Comparison of ENCODE assay signal across 10 cellular contexts in genomic region chr9:70574222-70574837, GRCh38.
DNase-seq lines count a peak whose midpoint lies in the region; ATAC-seq, FAIRE-seq and TF ChIP-seq lines count a peak whose summit lies in the region.
"Had no signal": no experiment of that assay in that cellular context is flagged by ENCODE, and none has a peak within 500 bp of the region (broad histone marks: within the 10 kb centered on the region; RNA-seq: fewer than 3 reads in every experiment).

No MANE protein-coding gene starts in this region.

- ATAC-seq in esophagus mucosa: no peak
- no peak for ATAC-seq in HG02623 (IDR thresholded peaks at IDR 0.05; ENCODE audit: unreplicated experiment)

- DNase-seq in M059J (ENCODE audit: low read depth) (peak; percentile 59), cardiac fibroblast (ENCODE audit: low read depth in 2 of 2) (peak; percentile 71 to 83), skeletal muscle cell (ENCODE audit: low read depth) (peak; percentile 78), NCI-H446 treated with DMSO at 0.1 percent for 48 hours (lab: John Stamatoyannopoulos, UW) (no peak), MV-4-11 (lab: John Stamatoyannopoulos, UW) (no peak)
- DNase-seq: NCI-H345 had no signal

- FAIRE-seq in islet of Langerhans (lab: Jason Lieb, UNC): peak; percentile 69

- H3K4me3 ChIP-seq in cardiac fibroblast (replicated peaks in 1 of 2; ENCODE audit: low read depth in 2 of 2, low read length in 2 of 2): no peak overlapping the region
- H3K4me3 ChIP-seq in skeletal muscle cell (ENCODE audit: low read depth, low read length): no peak overlapping the region
- H3K4me3 ChIP-seq: HAP-1 had no signal

- no peak for TF ChIP-seq CTCF in cardiac fibroblast (IDR thresholded peaks at IDR 0.05; ENCODE audit: low read depth, low read length)

Comparison
In these comparisons a context has a peak if more than half of its experiments do, and no peak if none do; other contexts are left out.
1. DNase-seq: peak in M059J (single experiment), cardiac fibroblast (2 of 2) and skeletal muscle cell (single experiment); none in NCI-H446 treated with DMSO at 0.1 percent for 48 hours (single experiment) and MV-4-11 (single experiment).